21 cellular contexts compared by ENCODE assay signal in genomic region chrX:26445288-26445687, GRCh38.
DNase-seq lines count a peak whose midpoint lies in the region; ATAC-seq, FAIRE-seq and TF ChIP-seq lines count a peak whose summit lies in the region.
"Had no signal": no experiment of that assay in that cellular context is flagged by ENCODE, and none has a peak within 500 bp of the region (broad histone marks: within the 10 kb centered on the region; RNA-seq: fewer than 3 reads in every experiment).

No MANE protein-coding gene starts in this region.

- H3K27ac ChIP-seq in A549 (no peak overlapping the region), IMR-90 (ENCODE audit: insufficient read depth, low read length) (no peak overlapping the region), K562 (ENCODE audit: extremely low read depth, low read depth, low read length) (no peak overlapping the region), heart left ventricle (no peak overlapping the region)
- H3K27ac ChIP-seq: BLaER1 treated with 17β-estradiol and CSF1 and Interleukin-3, amounts not matched to agents 10 nM and 100 nM; C4-2B had no signal

- FAIRE-seq in A549 (lab: Jason Lieb, UNC) (no peak), K562 (lab: Jason Lieb, UNC) (no peak)
- FAIRE-seq: A204.1, D721Med, G401.6, GM12891, GM19239 had no signal

- H3K9me3 ChIP-seq in A549 (no peaks in the 10 kb centered on the region), IMR-90 (ENCODE audit: control insufficient read depth, insufficient read depth, low read length) (no peaks in the 10 kb centered on the region), K562 (replicated peaks; ENCODE audit: control insufficient read depth, insufficient read depth, low read depth, low read length) (no peaks in the 10 kb centered on the region), heart left ventricle (no peaks in the 10 kb centered on the region)
- H3K9me3 ChIP-seq: BLaER1 treated with 17β-estradiol and CSF1 and Interleukin-3, amounts not matched to agents 10 nM and 100 nM; Caco-2 had no signal

- no peaks in the 10 kb centered on the region for H4K20me1 ChIP-seq in IMR-90 (ENCODE audit: insufficient read depth, low read length)
- H4K20me1 ChIP-seq in K562 (replicated peaks; ENCODE audit: control insufficient read depth, insufficient read depth, low read length), result no peaks in the 10 kb centered on the region
- H4K20me1 ChIP-seq: BLaER1 treated with 17β-estradiol and CSF1 and Interleukin-3, amounts not matched to agents 10 nM and 100 nM had no signal

- no peak overlapping the region for H3K56ac ChIP-seq in IMR-90 (ENCODE audit: extremely low read depth, insufficient read depth, low read length)

- H2BK120ac ChIP-seq in IMR-90 (ENCODE audit: low read depth, low read length), result no peak overlapping the region

- H3K4me3 ChIP-seq in A549, result no peak overlapping the region
- no peak overlapping the region for H3K4me3 ChIP-seq in IMR-90 (ENCODE audit: insufficient read depth, low read depth, low read length)
- H3K4me3 ChIP-seq in K562, result no peak overlapping the region
- H3K4me3 ChIP-seq in heart left ventricle, result no peak overlapping the region
- H3K4me3 ChIP-seq: BLaER1 treated with 17β-estradiol and CSF1 and Interleukin-3, amounts not matched to agents 10 nM and 100 nM had no signal

- H4K5ac ChIP-seq in IMR-90 (ENCODE audit: low read depth, low read length), result no peak overlapping the region

- H3K14ac ChIP-seq in IMR-90 (replicated peaks; ENCODE audit: low read depth, low read length), result no peak overlapping the region

- intact Hi-C loops in IMR-90 (cut with micrococcal nuclease), result no loop called here
- intact Hi-C loops in K562 (cut with micrococcal nuclease), result no loop called here
- intact Hi-C loops in heart left ventricle (cut with DNase I), result no loop called here

- no peak overlapping the region for H2AK9ac ChIP-seq in IMR-90 (replicated peaks; ENCODE audit: low read depth, low read length, poor library complexity)

- H3K18ac ChIP-seq in IMR-90 (ENCODE audit: low read depth, low read length), result no peak overlapping the region

- no peak for TF ChIP-seq EP300 in A549 (IDR thresholded peaks at IDR 0.05)
- no peak for TF ChIP-seq EP300 in K562 (IDR thresholded peaks at IDR 0.05; ENCODE audit: low read length)

- H3K4me1 ChIP-seq in A549 (no peaks in the 10 kb centered on the region), IMR-90 (ENCODE audit: control insufficient read depth, insufficient read depth, low read length) (no peaks in the 10 kb centered on the region), K562 (replicated peaks in 1 of 2; ENCODE audit: control insufficient read depth in 2 of 2, insufficient read depth in 2 of 2, low read length in 2 of 2) (no peaks in the 10 kb centered on the region), heart left ventricle (no peaks in the 10 kb centered on the region)
- H3K4me1 ChIP-seq: BLaER1 treated with 17β-estradiol and CSF1 and Interleukin-3, amounts not matched to agents 10 nM and 100 nM; Caco-2 had no signal

- H2BK20ac ChIP-seq in IMR-90 (ENCODE audit: low read depth, low read length), result no peak overlapping the region

- H3K27me3 ChIP-seq in IMR-90 (ENCODE audit: control insufficient read depth, insufficient read depth, low read length) (no peaks in the 10 kb centered on the region), K562 (ENCODE audit: control insufficient read depth in 2 of 2, insufficient read depth in 2 of 2, low read length in 2 of 2) (no peaks in the 10 kb centered on the region), heart left ventricle (no peaks in the 10 kb centered on the region)

- H3K9me1 ChIP-seq in IMR-90 (ENCODE audit: insufficient read depth, low read length), result no peaks in the 10 kb centered on the region
- no peaks in the 10 kb centered on the region for H3K9me1 ChIP-seq in K562 (ENCODE audit: control insufficient read depth, insufficient read depth, low read length)

- BruUV-seq in IMR-90 (replicated peaks; lab: Mats Ljungman, UMichigan) (no TSS peak), K562 (replicated peaks; lab: Mats Ljungman, UMichigan) (no TSS peak)

- H3K79me1 ChIP-seq in IMR-90 (ENCODE audit: low read depth in 1 of 2, low read length in 2 of 2), result no peaks in the 10 kb centered on the region

- no peak for TF ChIP-seq RAD21 in A549 (conservative IDR thresholded peaks at IDR 0.05 in 1 of 2, IDR thresholded peaks at IDR 0.05 in 1 of 2)
- no peak for TF ChIP-seq RAD21 in IMR-90 (IDR thresholded peaks at IDR 0.05; ENCODE audit: low read length)
- TF ChIP-seq RAD21 in K562 (CRISPR knock-in tag; conservative IDR thresholded peaks at IDR 0.05 in 1 of 2, IDR thresholded peaks at IDR 0.05 in 1 of 2), result no peak

- TF ChIP-seq CTCF in A549 (IDR thresholded peaks at IDR 0.05) (no peak), IMR-90 (conservative IDR thresholded peaks at IDR 0.05; ENCODE audit: low read depth, low read length) (no peak), K562 (IDR thresholded peaks at IDR 0.05 in 2 of 3, conservative IDR thresholded peaks at IDR 0.05 in 1 of 3; ENCODE audit: insufficient read depth in 2 of 3, low read depth in 1 of 3, low read length in 3 of 3) (no peak), heart left ventricle (IDR thresholded peaks at IDR 0.05) (no peak)

- H2AK5ac ChIP-seq in IMR-90 (ENCODE audit: low read depth, low read length), result no peak overlapping the region

- H4K8ac ChIP-seq in IMR-90 (ENCODE audit: low read depth in 2 of 2, low read length in 2 of 2), result no peak overlapping the region

- H2AFZ ChIP-seq in IMR-90 (replicated peaks; ENCODE audit: low read length, poor library complexity), result no peak overlapping the region
- H2AFZ ChIP-seq in K562 (ENCODE audit: low read depth, low read length), result no peak overlapping the region

- H3K4ac ChIP-seq in IMR-90 (ENCODE audit: low read depth, low read length), result no peak overlapping the region

- DNase-seq in A549 (ENCODE audit: low read depth in 1 of 2, low spot score in 1 of 2), result no peak
- DNase-seq in IMR-90, result no peak
- DNase-seq in K562 (ENCODE audit: extremely low read depth in 1 of 4, low spot score in 3 of 4), result no peak
- no peak for DNase-seq in heart left ventricle
- DNase-seq: 8988T; AML-193; Caco-2; Calu3; CD4-positive, alpha-beta T cell; CD8-positive, alpha-beta T cell; DMS79 treated with DMSO at 0.1 percent for 48 hours; GF-D8 had no signal

- 27% methylated on average over 2 of the region's 2 CpGs for WGBS in A549 (ENCODE audit: missing lambda C conversion rate)
- WGBS in IMR-90 (ENCODE audit: extremely low coverage in 2 of 2, insufficient read length in 1 of 2), 2 experiments, result no CpG with 5 or more reads among the region's 2 CpGs
- WGBS in K562 (ENCODE audit: insufficient coverage, low coverage, missing lambda C conversion rate), result 0% methylated on average over 2 of the region's 2 CpGs
- WGBS in heart left ventricle, 4 donors, result 67 to 88% (median 79%) methylated on average over 2 of the region's 2 CpGs

- POLR2A ChIA-PET in A549 (lab: Yijun Ruan, JAX) (no interaction called here), IMR-90 (lab: Charles Lee; ENCODE audit: unreplicated experiment) (no interaction called here), K562 (lab: Yijun Ruan, JAX) (no interaction called here)

- dilution Hi-C loops in IMR-90 (cut with HindIII; ENCODE audit: low sequenced_read_pairs, unreplicated experiment), result no loop called here

- H3K9ac ChIP-seq in IMR-90 (ENCODE audit: low read depth, low read length), result no peak overlapping the region
- H3K9ac ChIP-seq in K562 (ENCODE audit: insufficient read depth in 1 of 2, low read depth in 2 of 2, low read length in 2 of 2), result no peak overlapping the region
- H3K9ac ChIP-seq: BLaER1 treated with 17β-estradiol and CSF1 and Interleukin-3, amounts not matched to agents 10 nM and 100 nM had no signal

- H3K36me3 ChIP-seq in IMR-90 (ENCODE audit: control insufficient read depth, insufficient read depth, low read length) (no peaks in the 10 kb centered on the region), K562 (ENCODE audit: control insufficient read depth, insufficient read depth, low read length) (no peaks in the 10 kb centered on the region), heart left ventricle (no peaks in the 10 kb centered on the region)
- H3K36me3 ChIP-seq: BLaER1 treated with 17β-estradiol and CSF1 and Interleukin-3, amounts not matched to agents 10 nM and 100 nM had no signal

- no peak overlapping the region for H2BK15ac ChIP-seq in IMR-90 (ENCODE audit: low read depth, low read length)

- H3K23ac ChIP-seq in IMR-90 (ENCODE audit: low read depth, low read length), result no peak overlapping the region

- H4K91ac ChIP-seq in IMR-90 (ENCODE audit: insufficient read depth, low read depth, low read length), result no peak overlapping the region

- ATAC-seq in A549 (no peak), IMR-90 (ENCODE audit: low read depth) (no peak), K562 (no peak), HG03342 (IDR thresholded peaks at IDR 0.05; ENCODE audit: unreplicated experiment) (no peak), heart left ventricle (no peak), esophagus mucosa (no peak)
- ATAC-seq: CD8-positive, alpha-beta T cell had no signal

- no peak overlapping the region for H2BK5ac ChIP-seq in IMR-90 (ENCODE audit: low read depth, low read length, poor library complexity, severe bottlenecking)

- no peak overlapping the region for H3K4me2 ChIP-seq in A549
- H3K4me2 ChIP-seq in IMR-90 (ENCODE audit: low read depth, low read length), result no peak overlapping the region
- no peak overlapping the region for H3K4me2 ChIP-seq in K562 (ENCODE audit: insufficient read depth, low read length)
- H3K4me2 ChIP-seq: BLaER1 treated with 17β-estradiol and CSF1 and Interleukin-3, amounts not matched to agents 10 nM and 100 nM had no signal

- H3K79me2 ChIP-seq in K562 (ENCODE audit: control insufficient read depth, insufficient read depth, low read length), result no peaks in the 10 kb centered on the region

- in situ Hi-C loops in IMR-90 (cut with MboI; ENCODE audit: low sequenced_read_pairs), result loop anchor here (10.0 kb wide), 1 partner anchor 740 kb away; no protein-coding TSS in a partner anchor
- in situ Hi-C loops in K562 (cut with MboI), result no loop called here

- CTCF ChIA-PET in A549 (lab: Yijun Ruan, JAX), result no interaction called here
- CTCF ChIA-PET in IMR-90 (lab: Yijun Ruan, JAX), result no interaction called here
- CTCF ChIA-PET in K562 (lab: Yijun Ruan, JAX; ENCODE audit: low intra/inter-chr PET ratio), result no interaction called here

- TF ChIP-seq POLR2A in A549 (IDR thresholded peaks at IDR 0.05; ENCODE audit: low read length), result no peak
- no peak for TF ChIP-seq POLR2A in IMR-90 (IDR thresholded peaks at IDR 0.05; ENCODE audit: low read depth, low read length)
- no peak for TF ChIP-seq POLR2A in K562 (conservative IDR thresholded peaks at IDR 0.05)
- no peak for TF ChIP-seq POLR2A in heart left ventricle (IDR thresholded peaks at IDR 0.05)

TF ChIP-seq in A549, 52 proteins besides CTCF, POLR2A, EP300 and RAD21 (continues in another document):
- no peak for TF ChIP-seq MYC (IDR thresholded peaks at IDR 0.05; ENCODE audit: borderline replicate concordance, low read length)
- no peak for TF ChIP-seq CHD4 (IDR thresholded peaks at IDR 0.05; ENCODE audit: borderline replicate concordance)

TF ChIP-seq in IMR-90, 13 proteins besides CTCF, POLR2A, EP300 and RAD21:
- TF ChIP-seq MAFK (IDR thresholded peaks at IDR 0.05; ENCODE audit: low read depth, low read length), result peak; percentile 89
- TF ChIP-seq BHLHE40 (IDR thresholded peaks at IDR 0.05; ENCODE audit: low read depth, low read length), result no peak

TF ChIP-seq in K562, 482 proteins besides CTCF, POLR2A, EP300 and RAD21 (continues in another document):
- peak; percentile 56; the same call in 1 of the 2 replicates for TF ChIP-seq MAFK (IDR thresholded peaks at IDR 0.05; ENCODE audit: low read length)
- no peak for TF ChIP-seq ZKSCAN3 (CRISPR knock-in tag; IDR thresholded peaks at IDR 0.05)
- no peak for TF ChIP-seq HNRNPUL1 (IDR thresholded peaks at IDR 0.05; ENCODE audit: low read length)

Comparison
In these comparisons a context has a peak if more than half of its experiments do, and no peak if none do; other contexts are left out.
1. Of the 35 proteins assayed by ChIP-seq in both K562 and A549: peak only in K562: none; only in A549: none; in both: MAFK; in neither: 34.